19 cellular contexts compared by ENCODE assay signal in the genomic region with DNA sequence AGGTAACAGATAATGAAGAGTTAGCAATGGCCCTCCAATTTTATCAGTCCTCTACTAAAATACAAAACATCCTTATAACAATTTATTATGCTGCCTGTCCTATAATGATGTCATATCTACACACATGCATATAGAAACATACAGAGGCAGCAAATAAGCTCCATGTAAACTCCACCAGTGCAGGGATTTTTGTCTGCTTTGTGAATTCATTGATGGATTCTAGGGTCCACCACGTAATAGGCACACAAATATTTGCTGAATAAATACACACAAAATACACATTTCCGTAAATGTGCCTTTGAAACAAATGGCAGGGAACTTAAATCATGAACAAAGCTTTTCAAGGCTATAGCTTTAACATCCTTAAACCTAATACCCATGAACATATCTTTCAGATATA. TPM values are rescaled to one million over a fixed set of nuclear protein-coding genes. Genes with fewer than 3 reads are reported as not detected.
DNase-seq lines count a peak whose midpoint lies in the region; ATAC-seq, FAIRE-seq and TF ChIP-seq lines count a peak whose summit lies in the region.
"Had no signal": no experiment of that assay in that cellular context is flagged by ENCODE, and none has a peak within 500 bp of the region (broad histone marks: within the 10 kb centered on the region; RNA-seq: fewer than 3 reads in every experiment).

No MANE protein-coding gene starts in this region.

- H3K36me3 ChIP-seq in HepG2 (replicated peaks in 1 of 2; ENCODE audit: control insufficient read depth in 1 of 2, insufficient read depth in 2 of 2, low read length in 2 of 2): no peaks in the 10 kb centered on the region

- H3K4me3 ChIP-seq in HepG2 (replicated peaks in 1 of 3; ENCODE audit: insufficient read depth in 1 of 3, low read depth in 2 of 3, low read length in 3 of 3): no peak overlapping the region
- H3K4me3 ChIP-seq: GM12878, GM23338 had no signal

- H3K27ac ChIP-seq in HepG2 (ENCODE audit: extremely low read length, insufficient read depth, low read length): peak overlapping the region; percentile 24
- H3K27ac ChIP-seq in substantia nigra (ENCODE audit: low read depth, low read length, poor library complexity, severe bottlenecking): no peak overlapping the region

- no peak for TF ChIP-seq POLR2A in HepG2 (IDR thresholded peaks at IDR 0.05; ENCODE audit: insufficient read depth in 1 of 2, low read depth in 2 of 2, low read length in 2 of 2)

- POLR2A ChIA-PET in HepG2 (lab: Yijun Ruan, JAX): no interaction called here

- ATAC-seq in T-helper 17 cell (no peak), HepG2 (peak; percentile 80), HG02763 (IDR thresholded peaks at IDR 0.05; ENCODE audit: unreplicated experiment) (no peak)
- ATAC-seq: GM12878, GM23338, HCT116 had no signal

- no peak overlapping the region for H2AFZ ChIP-seq in HepG2 (ENCODE audit: low read length)
- H2AFZ ChIP-seq: GM23338 had no signal

- peaks cover 2% of the 10 kb centered on the region for H3K36me3 Mint-ChIP-seq in activated naive CD4-positive, alpha-beta T cell treated with anti-CD3 and anti-CD28 coated beads, Interleukin-2, amount 50 U/mL, for 24 hours
- H3K36me3 Mint-ChIP-seq in activated naive CD4-positive, alpha-beta T cell treated with anti-CD3 and anti-CD28 coated beads for 36 hours (ENCODE audit: low read depth): no peaks in the 10 kb centered on the region
- peaks cover 3% of the 10 kb centered on the region for H3K36me3 Mint-ChIP-seq in T-helper 17 cell (ENCODE audit: low read depth)
- peaks cover 2% of the 10 kb centered on the region for H3K36me3 Mint-ChIP-seq in progenitor cell of endocrine pancreas (ENCODE audit: insufficient read depth)

- no peaks in the 10 kb centered on the region for H3K27me3 Mint-ChIP-seq in activated naive CD4-positive, alpha-beta T cell treated with anti-CD3 and anti-CD28 coated beads, Interleukin-2, amount 50 U/mL, for 24 hours
- H3K27me3 Mint-ChIP-seq in activated naive CD4-positive, alpha-beta T cell treated with anti-CD3 and anti-CD28 coated beads for 36 hours (ENCODE audit: low read depth): no peaks in the 10 kb centered on the region
- H3K27me3 Mint-ChIP-seq in T-helper 17 cell (no peaks in the 10 kb centered on the region), progenitor cell of endocrine pancreas (no peaks in the 10 kb centered on the region)
- H3K27me3 Mint-ChIP-seq: CD4-positive, alpha-beta memory T cell had no signal

- H3K9me3 ChIP-seq in T-helper 17 cell (ENCODE audit: control insufficient read depth, low read length, poor library complexity, severe bottlenecking) (no peaks in the 10 kb centered on the region), HepG2 (ENCODE audit: low read length) (no peaks in the 10 kb centered on the region)

- peak overlapping the region; percentile 26 for H3K27ac Mint-ChIP-seq in activated naive CD4-positive, alpha-beta T cell treated with anti-CD3 and anti-CD28 coated beads, Interleukin-2, amount 50 U/mL, for 24 hours
- no peak overlapping the region for H3K27ac Mint-ChIP-seq in activated naive CD4-positive, alpha-beta T cell treated with anti-CD3 and anti-CD28 coated beads for 36 hours
- peak overlapping the region; percentile 37 for H3K27ac Mint-ChIP-seq in T-helper 17 cell
- peak overlapping the region; percentile 38 for H3K27ac Mint-ChIP-seq in progenitor cell of endocrine pancreas
- H3K27ac Mint-ChIP-seq: GM23338, H9 had no signal

- DNase-seq in activated naive CD4-positive, alpha-beta T cell treated with anti-CD3 and anti-CD28 coated beads for 36 hours: no peak
- DNase-seq in T-helper 17 cell: no peak
- DNase-seq in HepG2 (ENCODE audit: low spot score): peak; percentile 38
- DNase-seq in progenitor cell of endocrine pancreas (ENCODE audit: low spot score, unreplicated experiment): no peak
- no peak for DNase-seq in substantia nigra (lab: John Stamatoyannopoulos, UW)
- DNase-seq: C1 segment of cervical spinal cord; Calu3; CD4-positive, alpha-beta memory T cell; COR-L47; DMS79; EL; GDM1; H9; HFFc6 had no signal

- intact Hi-C loops in activated naive CD4-positive, alpha-beta T cell treated with anti-CD3 and anti-CD28 coated beads for 36 hours (cut with micrococcal nuclease): no loop called here
- intact Hi-C loops in HepG2 (cut with micrococcal nuclease; ENCODE audit: unreplicated experiment): loop anchor here (1.0 kb wide), 1 partner anchor 11 kb away; no protein-coding TSS in a partner anchor

- no peak overlapping the region for H3K9ac ChIP-seq in HepG2 (ENCODE audit: insufficient read depth, low read depth, low read length)

- H3K4me3 Mint-ChIP-seq in activated naive CD4-positive, alpha-beta T cell treated with anti-CD3 and anti-CD28 coated beads, Interleukin-2, amount 50 U/mL, for 24 hours: no peak overlapping the region
- H3K4me3 Mint-ChIP-seq in activated naive CD4-positive, alpha-beta T cell treated with anti-CD3 and anti-CD28 coated beads for 36 hours: no peak overlapping the region
- H3K4me3 Mint-ChIP-seq in T-helper 17 cell (no peak overlapping the region), progenitor cell of endocrine pancreas (ENCODE audit: low read depth) (no peak overlapping the region)
- H3K4me3 Mint-ChIP-seq: GM23338, H9, HFFc6 had no signal

- peaks cover 68% of the 10 kb centered on the region for H3K79me2 ChIP-seq in HepG2 (ENCODE audit: insufficient read depth, low read length)

- TF ChIP-seq RAD21 in HepG2 (CRISPR knock-in tag; IDR thresholded peaks at IDR 0.05): no peak

- FAIRE-seq in HepG2 (lab: Jason Lieb, UNC): no peak
- FAIRE-seq: GM12878 had no signal

- H3K9me3 Mint-ChIP-seq in activated naive CD4-positive, alpha-beta T cell treated with anti-CD3 and anti-CD28 coated beads, Interleukin-2, amount 50 U/mL, for 24 hours: no peaks in the 10 kb centered on the region
- H3K9me3 Mint-ChIP-seq in activated naive CD4-positive, alpha-beta T cell treated with anti-CD3 and anti-CD28 coated beads for 36 hours: no peaks in the 10 kb centered on the region
- peaks cover 3% of the 10 kb centered on the region for H3K9me3 Mint-ChIP-seq in progenitor cell of endocrine pancreas (ENCODE audit: low read depth)
- H3K9me3 Mint-ChIP-seq: GM23338, H9, HFFc6 had no signal

- no TSS peak for BruUV-seq in HepG2 (replicated peaks; lab: Mats Ljungman, UMichigan)

- peaks cover 42% of the 10 kb centered on the region for H3K4me1 ChIP-seq in HepG2 (ENCODE audit: insufficient read depth, low read length)

- TF ChIP-seq EP300 in HepG2 (IDR thresholded peaks at IDR 0.05; ENCODE audit: low read depth in 2 of 2, low read length in 2 of 2) (no peak), HepG2 (CRISPR knock-in tag; IDR thresholded peaks at IDR 0.05; ENCODE audit: borderline replicate concordance) (no peak)

- peaks cover 86% of the 10 kb centered on the region for H3K4me1 Mint-ChIP-seq in activated naive CD4-positive, alpha-beta T cell treated with anti-CD3 and anti-CD28 coated beads, Interleukin-2, amount 50 U/mL, for 24 hours
- peaks cover 65% of the 10 kb centered on the region for H3K4me1 Mint-ChIP-seq in activated naive CD4-positive, alpha-beta T cell treated with anti-CD3 and anti-CD28 coated beads for 36 hours (ENCODE audit: low read depth)
- H3K4me1 Mint-ChIP-seq in T-helper 17 cell (peaks cover 55% of the 10 kb centered on the region), progenitor cell of endocrine pancreas (ENCODE audit: low read depth) (peaks cover 20% of the 10 kb centered on the region)

- in situ Hi-C loops in HepG2 (cut with HindIII; ENCODE audit: extremely low pct_ligation_motif_present, low pct_unique_long_range_greater_than_20kb): no loop called here

- TF ChIP-seq CTCF in HepG2 (CRISPR knock-in tag; IDR thresholded peaks at IDR 0.05): no peak
- no peak for TF ChIP-seq CTCF in progenitor cell of endocrine pancreas (IDR thresholded peaks at IDR 0.05; ENCODE audit: unreplicated experiment)

- H3K27me3 ChIP-seq in HepG2 (ENCODE audit: control insufficient read depth in 1 of 2, insufficient read depth in 2 of 2, low read length in 2 of 2): no peaks in the 10 kb centered on the region

- WGBS in HepG2 (ENCODE audit: low lambda C conversion rate): 23% methylated on average over 2 of the region's 2 CpGs

- H3K4me2 ChIP-seq in HepG2 (ENCODE audit: low read depth, low read length): no peak overlapping the region
- H3K4me2 ChIP-seq: GM23338 had no signal

- peaks cover 10% of the 10 kb centered on the region for H4K20me1 ChIP-seq in HepG2 (ENCODE audit: insufficient read depth, low read length)

- CTCF ChIA-PET in activated naive CD4-positive, alpha-beta T cell treated with anti-CD3 and anti-CD28 coated beads for 36 hours (lab: Charles Lee): interaction anchor here (1.6 kb wide), 1 partner anchor 12 kb away, joined by 6 read pairs; no protein-coding TSS in a partner anchor
- CTCF ChIA-PET in HepG2 (lab: Yijun Ruan, JAX; ENCODE audit: low intra/inter-chr PET ratio, low total read pairs): no interaction called here

RNA-seq across cellular contexts. Expression of gene PPP1R12A, which starts 34.7 kb away (rescaled TPM):
- total RNA-seq in activated naive CD4-positive, alpha-beta T cell treated with anti-CD3 and anti-CD28 coated beads for 36 hours: 10 to 100 TPM; 56.3 to 63.3 TPM
- total RNA-seq in T-helper 17 cell (100 to 1,000 TPM; 110 to 118 TPM), HepG2 (2016; rRNA removed; fragmentation: Illumina TruSeq; extraction: Trizol) (38.1 and 50.0 TPM in 2 replicates), progenitor cell of endocrine pancreas (73.2 and 82.9 TPM in 2 replicates)
- 9.5 and 9.7 TPM in 2 replicates for total RNA-seq in HepG2 (2016; cell fraction: cytosol; rRNA removed; fragmentation: Illumina TruSeq; extraction: Trizol; ENCODE audit: low read depth)
- total RNA-seq in HepG2 (2016; cell fraction: insoluble cytoplasmic fraction; rRNA removed; fragmentation: Illumina TruSeq; extraction: Trizol): 34.3 and 46.1 TPM in 2 replicates
- total RNA-seq in HepG2 (2016; cell fraction: membrane; rRNA removed; fragmentation: Illumina TruSeq; extraction: Trizol): 9.0 and 11.0 TPM in 2 replicates
- 71.8 and 85.6 TPM in 2 replicates for total RNA-seq in HepG2 (2016; cell fraction: nucleus; rRNA removed; fragmentation: Illumina TruSeq; extraction: Trizol)
- 15.2 and 23.8 TPM in 2 replicates for polyA plus RNA-seq in HepG2 (2011; rRNA removed)
- polyA plus RNA-seq in HepG2 (2011; cell fraction: cytosol; rRNA removed): 5.3 and 7.6 TPM in 2 replicates
- polyA plus RNA-seq in HepG2 (2011; cell fraction: nucleus; rRNA removed): 20.0 and 20.9 TPM in 2 replicates
- polyA plus RNA-seq in HepG2 (2012): 14.8 and 21.7 TPM in 2 replicates
- polyA plus RNA-seq in HepG2 (2016; cell fraction: cytosol; fragmentation: Illumina TruSeq; extraction: Trizol; ENCODE audit: low read depth): 0.25 and 0.49 TPM in 2 replicates
- 13.4 and 14.7 TPM in 2 replicates for polyA plus RNA-seq in HepG2 (2016; cell fraction: insoluble cytoplasmic fraction; fragmentation: Illumina TruSeq; extraction: Trizol; ENCODE audit: low read depth)
- 1.1 and 1.3 TPM in 2 replicates for polyA plus RNA-seq in HepG2 (2016; cell fraction: membrane; fragmentation: Illumina TruSeq; extraction: Trizol; ENCODE audit: low read depth)
- 32.1 and 35.6 TPM in 2 replicates for polyA plus RNA-seq in HepG2 (2016; cell fraction: nucleus; fragmentation: Illumina TruSeq; extraction: Trizol; ENCODE audit: insufficient read depth, low read depth)
- polyA minus RNA-seq in HepG2 (2011; rRNA and poly(A)+ RNA removed; ENCODE audit: low replicate concordance): 46.9 and 51.1 TPM in 2 replicates
- 32.1 and 37.0 TPM in 2 replicates for polyA minus RNA-seq in HepG2 (2011; cell fraction: cytosol; rRNA and poly(A)+ RNA removed)
- 148 and 194 TPM in 2 replicates for polyA minus RNA-seq in HepG2 (2011; cell fraction: nucleus; rRNA and poly(A)+ RNA removed)
